In genomic region chr2:222711315-222711940, GRCh38 we compare ENCODE assay signal across 21 cellular contexts. TPM values are rescaled to one million over a fixed set of nuclear protein-coding genes. Genes with fewer than 3 reads are reported as not detected.
"Had no signal": no experiment of that assay in that cellular context is flagged by ENCODE, and none has a peak within 500 bp of the region (broad histone marks: within the 10 kb centered on the region; RNA-seq: fewer than 3 reads in every experiment).

No MANE protein-coding gene starts in this region.

- H3K4me3 ChIP-seq: body of pancreas, coronary artery, ovary had no signal

- FAIRE-seq: islet of Langerhans, urothelium cell line had no signal

- ATAC-seq: activated CD4-positive, alpha-beta T cell treated with anti-CD3 and anti-CD28 coated beads for 36 hours; activated T-cell treated with anti-CD3 and anti-CD28 coated beads, Interleukin-2, amount 50 U/mL, for 4 hours; body of pancreas; stimulated activated effector memory CD8-positive, alpha-beta T cell treated with anti-CD3 and anti-CD28 coated beads, Interleukin-12 subunit alpha, Interleukin-12 subunit beta, amount 100 ng/mL, for 72 hours had no signal

- H3K27ac ChIP-seq: body of pancreas, epithelial cell of prostate, ovary, WERI-Rb-1 had no signal

- H3K27me3 ChIP-seq: body of pancreas, ovary had no signal

- DNase-seq: activated CD4-positive, alpha-beta memory T cell treated with anti-CD3 and anti-CD28 coated beads, Interleukin-2, amount 10 ng/mL, durations not matched to agents 7 days and 5 days; activated CD4-positive, alpha-beta T cell treated with anti-CD3 and anti-CD28 coated beads for 36 hours; activated effector memory CD4-positive, alpha-beta T cell treated with Interleukin-2 at 50 U/mL for 16 hours; activated naive CD4-positive, alpha-beta T cell treated with anti-CD3 and anti-CD28 coated beads, Interleukin-2, amount 50 U/mL, for 16 hours; activated T-cell treated with anti-CD3 and anti-CD28 coated beads, Interleukin-2, amount 50 U/mL, for 4 hours; body of pancreas; central memory CD4-positive, alpha-beta T cell; effector CD8-positive, alpha-beta T cell; ovary; stimulated activated CD4-positive, alpha-beta T cell treated with anti-CD3 and anti-CD28 coated beads, Interleukin-12 subunit alpha, Interleukin-12 subunit beta, amount 100 ng/mL, for 4 hours; stimulated activated CD4-positive, alpha-beta T cell treated with anti-CD3 and anti-CD28 coated beads, Interleukin-2, amount 100 ng/mL, for 24 hours; T-helper 1 cell; WERI-Rb-1 had no signal

- H3K36me3 ChIP-seq: ovary, WERI-Rb-1 had no signal

- H3K9me3 ChIP-seq: body of pancreas, ovary had no signal

RNA-seq across cellular contexts. Expression of gene MOGAT1, which starts 40.0 kb away (rescaled TPM):
- total RNA-seq: activated CD4-positive, alpha-beta memory T cell treated with anti-CD3 and anti-CD28 coated beads, Interleukin-2, amount 10 ng/mL, durations not matched to agents 7 days and 5 days; activated CD4-positive, alpha-beta T cell treated with anti-CD3 and anti-CD28 coated beads for 36 hours; activated T-cell treated with anti-CD3 and anti-CD28 coated beads, Interleukin-2, amount 50 U/mL, for 4 hours; lung microvascular endothelial cell; neural crest cell; ovary had no signal
- polyA plus RNA-seq: ovary, thymus had no signal
